ENCODE assay signal across 21 cellular contexts in the genomic region with DNA sequence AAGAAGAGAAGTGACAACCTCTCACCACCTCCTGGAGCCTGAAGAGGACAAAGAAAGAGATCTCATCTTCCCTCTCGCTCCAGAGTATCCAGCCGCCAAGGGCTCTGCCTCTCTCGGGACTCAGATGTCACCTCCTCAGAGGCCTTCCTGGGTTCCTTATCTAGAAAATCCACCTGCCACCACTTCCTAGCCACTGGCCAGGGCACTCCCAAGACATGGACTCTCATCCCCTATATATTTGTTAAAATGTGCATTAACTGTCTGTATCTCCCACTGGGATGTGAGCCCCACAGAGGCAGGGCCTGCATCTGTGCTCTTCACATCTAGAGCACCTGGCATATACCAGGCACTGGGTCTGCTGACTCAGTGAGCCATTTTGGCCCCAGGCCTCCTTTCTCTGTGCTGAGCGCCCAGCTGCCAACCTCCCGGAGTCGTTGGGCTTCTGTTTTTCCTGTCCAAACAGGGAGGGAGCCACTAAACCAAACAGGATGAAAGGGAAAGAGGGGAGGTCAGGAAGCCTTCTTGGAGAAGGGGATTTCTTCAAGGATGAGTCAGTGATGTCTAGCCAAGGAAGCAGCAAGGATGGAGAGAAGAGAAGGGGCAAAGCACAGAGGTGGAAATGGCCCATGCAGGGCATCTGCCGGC. TPM values are rescaled to one million over a fixed set of nuclear protein-coding genes. Genes with fewer than 3 reads are reported as not detected.
A peak's percentile ranks its signal among the peaks of the same experiment; 100 is the strongest.
DNase-seq lines count a peak whose midpoint lies in the region; ATAC-seq, FAIRE-seq and TF ChIP-seq lines count a peak whose summit lies in the region.
"Had no signal": no experiment of that assay in that cellular context is flagged by ENCODE, and none has a peak within 500 bp of the region (broad histone marks: within the 10 kb centered on the region; RNA-seq: fewer than 3 reads in every experiment).

No MANE protein-coding gene starts in this region.

- DNase-seq in MCF 10A (ENCODE audit: unreplicated experiment) (peak; percentile 24), breast epithelium (ENCODE audit: low spot score in 2 of 2) (no peak), astrocyte (ENCODE audit: low read depth) (peak; percentile 37), iris pigment epithelial cell (ENCODE audit: low read depth) (peak; percentile 54), aorta (peak; percentile 59 to 83), SKM-1 (lab: John Stamatoyannopoulos, UW; ENCODE audit: unreplicated experiment) (no peak)
- no peak for DNase-seq in activated effector memory CD4-positive, alpha-beta T cell treated with Interleukin-2 at 50 U/mL for 16 hours
- DNase-seq: 8988T; activated gamma-delta T cell treated with Interleukin-2 at 50 U/mL for 16 hours; CD8-positive, alpha-beta T cell; effector memory CD8-positive, alpha-beta T cell; NCI-H1436 treated with DMSO at 0.1 percent for 48 hours; NCI-H446 treated with DMSO at 0.1 percent for 48 hours; stimulated activated CD4-positive, alpha-beta T cell treated with anti-CD3 and anti-CD28 coated beads, Interleukin-15, amount 100 ng/mL, for 24 hours; substantia nigra had no signal

- H3K9ac ChIP-seq in astrocyte (ENCODE audit: low read length): no peak overlapping the region
- H3K9ac ChIP-seq: KMS-11, parathyroid adenoma had no signal

- H2AFZ ChIP-seq in astrocyte (ENCODE audit: low read depth, low read length): peak overlapping the region; percentile 4
- H2AFZ ChIP-seq: parathyroid adenoma had no signal

- no peak overlapping the region for H3K27ac Mint-ChIP-seq in MCF 10A (ENCODE audit: low read depth, unreplicated experiment)
- H3K27ac Mint-ChIP-seq in astrocyte (ENCODE audit: unreplicated experiment): peak overlapping the region; percentile 30
- H3K27ac Mint-ChIP-seq: brain; CD8-positive, alpha-beta T cell; effector memory CD8-positive, alpha-beta T cell; WTC11 had no signal

- no peaks in the 10 kb centered on the region for H3K4me1 ChIP-seq in breast epithelium
- peaks cover 26% of the 10 kb centered on the region for H3K4me1 ChIP-seq in astrocyte (ENCODE audit: insufficient read depth, low read length)
- H3K4me1 ChIP-seq in aorta (ENCODE audit: control insufficient read depth in 1 of 2, insufficient read depth in 2 of 2, low read length in 2 of 2): peaks cover 5 to 6% of the 10 kb centered on the region in 2 donors
- H3K4me1 ChIP-seq: parathyroid adenoma had no signal

- FAIRE-seq in astrocyte (lab: Jason Lieb, UNC): no peak
- FAIRE-seq: GM12891 had no signal

- no peak for TF ChIP-seq CTCF in MCF 10A (IDR thresholded peaks at IDR 0.05; ENCODE audit: unreplicated experiment)
- TF ChIP-seq CTCF in breast epithelium (IDR thresholded peaks at IDR 0.05): no peak
- no peak for TF ChIP-seq CTCF in astrocyte (IDR thresholded peaks at IDR 0.05; ENCODE audit: insufficient read depth, low read depth, low read length)

- POLR2A ChIA-PET in MCF 10A (lab: Yijun Ruan, JAX): interaction anchor here (0.6 kb wide), 1 partner anchor 97 kb away, joined by 3 read pairs; no protein-coding TSS in a partner anchor

- no TSS peak for BruUV-seq in MCF 10A (replicated peaks; lab: Mats Ljungman, UMichigan)

- CTCF ChIA-PET in MCF 10A (lab: Yijun Ruan, JAX): interaction anchor here (0.6 kb wide), 1 partner anchor 172 kb away, joined by 3 read pairs; no protein-coding TSS in a partner anchor

- ATAC-seq in aorta (ENCODE audit: low FRiP score) (peak; percentile 20), GM19328 (IDR thresholded peaks at IDR 0.05; ENCODE audit: unreplicated experiment) (no peak)
- ATAC-seq: CD8-positive, alpha-beta T cell; effector memory CD8-positive, alpha-beta T cell; WTC11 had no signal

- no peaks in the 10 kb centered on the region for H3K27me3 ChIP-seq in breast epithelium
- no peaks in the 10 kb centered on the region for H3K27me3 ChIP-seq in astrocyte (ENCODE audit: insufficient read depth, low read length)
- H3K27me3 ChIP-seq in aorta (ENCODE audit: control insufficient read depth in 1 of 2, insufficient read depth in 2 of 2, low read length in 1 of 2): no peaks in the 10 kb centered on the region

- no peaks in the 10 kb centered on the region for H3K36me3 Mint-ChIP-seq in MCF 10A (ENCODE audit: insufficient read depth, unreplicated experiment)
- H3K36me3 Mint-ChIP-seq in astrocyte (ENCODE audit: low read depth, unreplicated experiment): peaks cover 12% of the 10 kb centered on the region
- H3K36me3 Mint-ChIP-seq: brain; CD8-positive, alpha-beta T cell; WTC11 had no signal

- H3K9me3 ChIP-seq in breast epithelium: no peaks in the 10 kb centered on the region
- no peaks in the 10 kb centered on the region for H3K9me3 ChIP-seq in astrocyte (ENCODE audit: insufficient read depth, low read depth, low read length)
- H3K9me3 ChIP-seq in aorta (ENCODE audit: control insufficient read depth, low read length): no peaks in the 10 kb centered on the region

- WGBS in aorta, 2 donors: 54 to 57% methylated on average over 7 of the region's 7 CpGs

- no peaks in the 10 kb centered on the region for H3K27me3 Mint-ChIP-seq in MCF 10A (ENCODE audit: insufficient read depth, unreplicated experiment)
- no peaks in the 10 kb centered on the region for H3K27me3 Mint-ChIP-seq in astrocyte (ENCODE audit: low read depth, unreplicated experiment)
- H3K27me3 Mint-ChIP-seq: brain; effector memory CD8-positive, alpha-beta T cell had no signal

- H3K9me3 Mint-ChIP-seq in MCF 10A (ENCODE audit: unreplicated experiment) (no peaks in the 10 kb centered on the region), astrocyte (ENCODE audit: unreplicated experiment) (no peaks in the 10 kb centered on the region)
- H3K9me3 Mint-ChIP-seq: brain; CD8-positive, alpha-beta T cell; effector memory CD8-positive, alpha-beta T cell had no signal

- H3K36me3 ChIP-seq in breast epithelium (no peaks in the 10 kb centered on the region), astrocyte (ENCODE audit: insufficient read depth, low read length) (no peaks in the 10 kb centered on the region), aorta (ENCODE audit: control insufficient read depth in 1 of 2, insufficient read depth in 2 of 2, low read length in 1 of 2) (no peaks in the 10 kb centered on the region)

- peak overlapping the region; percentile 45 for H3K4me2 ChIP-seq in astrocyte (ENCODE audit: low read length)
- H3K4me2 ChIP-seq: KMS-11 had no signal

- TF ChIP-seq POLR2A in breast epithelium (IDR thresholded peaks at IDR 0.05): no peak

- H3K4me3 ChIP-seq in breast epithelium (no peak overlapping the region), astrocyte (ENCODE audit: insufficient read depth, low read depth, low read length) (no peak overlapping the region), aorta (ENCODE audit: low read length in 2 of 2) (no peak overlapping the region)

- intact Hi-C loops in MCF 10A (cut with micrococcal nuclease): no loop called here
- intact Hi-C loops in breast epithelium (cut with DNase I; ENCODE audit: low total_unique reads): no loop called here
- intact Hi-C loops in aorta (cut with DNase I): no loop called here

- H3K79me2 ChIP-seq in astrocyte (ENCODE audit: insufficient read depth, low read length): peaks cover 7% of the 10 kb centered on the region
- H3K79me2 ChIP-seq: parathyroid adenoma had no signal

- H3K4me3 Mint-ChIP-seq in MCF 10A (ENCODE audit: unreplicated experiment) (no peak overlapping the region), astrocyte (ENCODE audit: unreplicated experiment) (no peak overlapping the region)
- H3K4me3 Mint-ChIP-seq: brain; CD8-positive, alpha-beta T cell; effector memory CD8-positive, alpha-beta T cell; WTC11 had no signal

- no peak overlapping the region for H3K27ac ChIP-seq in breast epithelium
- H3K27ac ChIP-seq in astrocyte (ENCODE audit: low read depth, low read length): no peak overlapping the region
- H3K27ac ChIP-seq in aorta (ENCODE audit: low read depth in 1 of 2, low read length in 2 of 2): no peak overlapping the region
- H3K27ac ChIP-seq: KMS-11, parathyroid adenoma had no signal

- H3K4me1 Mint-ChIP-seq in MCF 10A (ENCODE audit: insufficient read depth, unreplicated experiment) (peaks cover 17% of the 10 kb centered on the region), astrocyte (ENCODE audit: low read depth, unreplicated experiment) (peaks cover 18% of the 10 kb centered on the region)

- no peaks in the 10 kb centered on the region for H4K20me1 ChIP-seq in astrocyte (ENCODE audit: insufficient read depth, low read length)

RNA-seq across cellular contexts. Expression of gene KCNMA1, which starts 58.9 kb away (rescaled TPM):
- total RNA-seq in MCF 10A (2022): 7.5 and 16.4 TPM in 2 replicates
- total RNA-seq in breast epithelium: 10 to 100 TPM; 13.6 to 37.8 (median 15.1) TPM
- total RNA-seq in astrocyte: 43.3 and 45.8 TPM in 2 replicates
- total RNA-seq in aorta: 100 to 1,000 TPM; 144 to 163 TPM
- 100 to 1,000 TPM in 1 of 2 donors, 10 to 100 TPM in 1; 36.8 to 106 TPM for polyA plus RNA-seq in aorta
- total RNA-seq: CD8-positive, alpha-beta T cell had no signal

Comparison
In these comparisons a context has a peak if more than half of its experiments do, and no peak if none do; other contexts are left out.
1. DNase-seq: peak in MCF 10A (single experiment), astrocyte (single experiment), iris pigment epithelial cell (single experiment) and aorta (2 of 2); none in breast epithelium (0 of 2), activated effector memory CD4-positive, alpha-beta T cell treated with Interleukin-2 at 50 U/mL for 16 hours (single experiment) and SKM-1 (single experiment).